1 cellular context compared by ENCODE assay signal in the genomic region with DNA sequence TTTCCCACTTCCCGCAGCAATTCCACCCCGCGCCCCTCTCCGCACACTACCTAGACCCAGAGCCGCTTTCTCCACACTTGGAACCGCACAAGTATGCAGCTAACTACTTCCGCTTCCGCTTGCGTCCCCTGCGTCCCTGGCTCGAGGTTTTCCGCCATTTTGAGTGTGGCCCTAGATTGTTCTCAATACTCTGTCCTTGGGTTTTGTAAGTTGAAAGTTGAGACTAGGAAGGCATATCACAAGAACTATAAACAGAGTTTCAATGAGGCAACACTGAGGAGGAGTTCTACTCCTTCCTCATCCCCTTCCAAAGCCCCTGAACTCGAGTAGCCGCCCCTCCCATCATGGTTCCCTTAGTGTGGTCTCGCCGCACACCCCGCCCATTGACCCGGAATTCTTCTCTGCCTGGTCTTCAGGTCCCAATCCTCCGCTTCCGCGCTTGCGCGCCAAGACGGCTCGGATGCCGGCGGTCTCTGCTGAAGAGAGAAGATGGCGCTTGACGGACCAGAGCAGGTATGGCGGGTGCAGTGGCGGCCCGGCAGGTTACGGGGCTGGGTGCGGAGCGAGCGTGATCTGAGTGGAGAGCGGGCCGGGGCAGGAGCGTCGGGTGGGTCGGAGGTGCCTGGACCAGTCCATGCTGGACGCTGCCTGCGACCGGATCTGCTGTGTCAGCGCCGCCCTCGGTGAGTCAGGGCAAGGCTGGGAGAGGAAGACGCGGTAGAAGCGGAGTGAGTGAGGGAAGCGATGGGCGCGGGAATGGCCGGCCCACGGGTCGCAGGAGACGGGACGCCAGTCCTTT.
TF ChIP-seq lines count a peak whose summit lies in the region.

A gene with protein sequence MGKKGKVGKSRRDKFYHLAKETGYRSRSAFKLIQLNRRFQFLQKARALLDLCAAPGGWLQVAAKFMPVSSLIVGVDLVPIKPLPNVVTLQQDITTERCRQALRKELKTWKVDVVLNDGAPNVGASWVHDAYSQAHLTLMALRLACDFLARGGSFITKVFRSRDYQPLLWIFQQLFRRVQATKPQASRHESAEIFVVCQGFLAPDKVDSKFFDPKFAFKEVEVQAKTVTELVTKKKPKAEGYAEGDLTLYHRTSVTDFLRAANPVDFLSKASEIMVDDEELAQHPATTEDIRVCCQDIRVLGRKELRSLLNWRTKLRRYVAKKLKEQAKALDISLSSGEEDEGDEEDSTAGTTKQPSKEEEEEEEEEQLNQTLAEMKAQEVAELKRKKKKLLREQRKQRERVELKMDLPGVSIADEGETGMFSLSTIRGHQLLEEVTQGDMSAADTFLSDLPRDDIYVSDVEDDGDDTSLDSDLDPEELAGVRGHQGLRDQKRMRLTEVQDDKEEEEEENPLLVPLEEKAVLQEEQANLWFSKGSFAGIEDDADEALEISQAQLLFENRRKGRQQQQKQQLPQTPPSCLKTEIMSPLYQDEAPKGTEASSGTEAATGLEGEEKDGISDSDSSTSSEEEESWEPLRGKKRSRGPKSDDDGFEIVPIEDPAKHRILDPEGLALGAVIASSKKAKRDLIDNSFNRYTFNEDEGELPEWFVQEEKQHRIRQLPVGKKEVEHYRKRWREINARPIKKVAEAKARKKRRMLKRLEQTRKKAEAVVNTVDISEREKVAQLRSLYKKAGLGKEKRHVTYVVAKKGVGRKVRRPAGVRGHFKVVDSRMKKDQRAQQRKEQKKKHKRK (minus strand): TSS at position 662 of the 799 bp plus-strand sequence. CDS start 761 bp downstream, outside the sequence.
Gene PSMC5 (plus strand): TSS at position 430 of the 799 bp plus-strand sequence. CDS start 60 bp downstream, at position 490.

TF ChIP-seq in HepG2, 621 proteins besides CTCF, POLR2A, EP300 and RAD21 (continued from another document and continues in another):
- TF ChIP-seq, protein P1, sequence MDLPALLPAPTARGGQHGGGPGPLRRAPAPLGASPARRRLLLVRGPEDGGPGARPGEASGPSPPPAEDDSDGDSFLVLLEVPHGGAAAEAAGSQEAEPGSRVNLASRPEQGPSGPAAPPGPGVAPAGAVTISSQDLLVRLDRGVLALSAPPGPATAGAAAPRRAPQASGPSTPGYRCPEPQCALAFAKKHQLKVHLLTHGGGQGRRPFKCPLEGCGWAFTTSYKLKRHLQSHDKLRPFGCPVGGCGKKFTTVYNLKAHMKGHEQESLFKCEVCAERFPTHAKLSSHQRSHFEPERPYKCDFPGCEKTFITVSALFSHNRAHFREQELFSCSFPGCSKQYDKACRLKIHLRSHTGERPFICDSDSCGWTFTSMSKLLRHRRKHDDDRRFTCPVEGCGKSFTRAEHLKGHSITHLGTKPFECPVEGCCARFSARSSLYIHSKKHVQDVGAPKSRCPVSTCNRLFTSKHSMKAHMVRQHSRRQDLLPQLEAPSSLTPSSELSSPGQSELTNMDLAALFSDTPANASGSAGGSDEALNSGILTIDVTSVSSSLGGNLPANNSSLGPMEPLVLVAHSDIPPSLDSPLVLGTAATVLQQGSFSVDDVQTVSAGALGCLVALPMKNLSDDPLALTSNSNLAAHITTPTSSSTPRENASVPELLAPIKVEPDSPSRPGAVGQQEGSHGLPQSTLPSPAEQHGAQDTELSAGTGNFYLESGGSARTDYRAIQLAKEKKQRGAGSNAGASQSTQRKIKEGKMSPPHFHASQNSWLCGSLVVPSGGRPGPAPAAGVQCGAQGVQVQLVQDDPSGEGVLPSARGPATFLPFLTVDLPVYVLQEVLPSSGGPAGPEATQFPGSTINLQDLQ (CRISPR knock-in tag; IDR thresholded peaks at IDR 0.05) = peak; percentile 77; the same call in 1 of the 2 replicates
- peak; percentile 78 for TF ChIP-seq ZFX (CRISPR knock-in tag; IDR thresholded peaks at IDR 0.05; ENCODE audit: low read depth)
- 0 out of 2 replicates have a peak, but pooled peaks have one; percentile 69 for TF ChIP-seq RELA (CRISPR knock-in tag; IDR thresholded peaks at IDR 0.05)
- TF ChIP-seq ZSCAN9 (CRISPR knock-in tag; IDR thresholded peaks at IDR 0.05; ENCODE audit: borderline replicate concordance) = peak; percentile 57; the same call in 1 of the 2 replicates
- TF ChIP-seq BHLHE40 (IDR thresholded peaks at IDR 0.05; ENCODE audit: low read length) = no peak
- TF ChIP-seq, protein P2, sequence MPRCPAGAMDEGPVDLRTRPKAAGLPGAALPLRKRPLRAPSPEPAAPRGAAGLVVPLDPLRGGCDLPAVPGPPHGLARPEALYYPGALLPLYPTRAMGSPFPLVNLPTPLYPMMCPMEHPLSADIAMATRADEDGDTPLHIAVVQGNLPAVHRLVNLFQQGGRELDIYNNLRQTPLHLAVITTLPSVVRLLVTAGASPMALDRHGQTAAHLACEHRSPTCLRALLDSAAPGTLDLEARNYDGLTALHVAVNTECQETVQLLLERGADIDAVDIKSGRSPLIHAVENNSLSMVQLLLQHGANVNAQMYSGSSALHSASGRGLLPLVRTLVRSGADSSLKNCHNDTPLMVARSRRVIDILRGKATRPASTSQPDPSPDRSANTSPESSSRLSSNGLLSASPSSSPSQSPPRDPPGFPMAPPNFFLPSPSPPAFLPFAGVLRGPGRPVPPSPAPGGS (CRISPR knock-in tag; IDR thresholded peaks at IDR 0.05) = peak; percentile 94
- TF ChIP-seq, protein P3, sequence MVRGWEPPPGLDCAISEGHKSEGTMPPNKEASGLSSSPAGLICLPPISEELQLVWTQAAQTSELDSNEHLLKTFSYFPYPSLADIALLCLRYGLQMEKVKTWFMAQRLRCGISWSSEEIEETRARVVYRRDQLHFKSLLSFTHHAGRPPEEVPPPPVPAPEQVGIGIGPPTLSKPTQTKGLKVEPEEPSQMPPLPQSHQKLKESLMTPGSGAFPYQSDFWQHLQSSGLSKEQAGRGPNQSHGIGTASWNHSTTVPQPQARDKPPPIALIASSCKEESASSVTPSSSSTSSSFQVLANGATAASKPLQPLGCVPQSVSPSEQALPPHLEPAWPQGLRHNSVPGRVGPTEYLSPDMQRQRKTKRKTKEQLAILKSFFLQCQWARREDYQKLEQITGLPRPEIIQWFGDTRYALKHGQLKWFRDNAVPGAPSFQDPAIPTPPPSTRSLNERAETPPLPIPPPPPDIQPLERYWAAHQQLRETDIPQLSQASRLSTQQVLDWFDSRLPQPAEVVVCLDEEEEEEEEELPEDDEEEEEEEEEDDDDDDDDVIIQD (CRISPR knock-in tag; IDR thresholded peaks at IDR 0.05; ENCODE audit: low read depth) = peak; percentile 9; the same call in 1 of the 2 replicates
- 0 out of 2 replicates have a peak, but pooled peaks have one; percentile 85 for TF ChIP-seq ZNF33A (CRISPR knock-in tag; IDR thresholded peaks at IDR 0.05; ENCODE audit: borderline replicate concordance)
- peak; percentile 91 for TF ChIP-seq NFRKB (IDR thresholded peaks at IDR 0.05)
- TF ChIP-seq MTA1 (CRISPR knock-in tag; IDR thresholded peaks at IDR 0.05; ENCODE audit: borderline replicate concordance) = peak; percentile 91; the same call in 1 of the 2 replicates
- peak; percentile 94; the same call in 1 of the 2 replicates for TF ChIP-seq ZNF563 (CRISPR knock-in tag; IDR thresholded peaks at IDR 0.05)
- TF ChIP-seq, protein P4, sequence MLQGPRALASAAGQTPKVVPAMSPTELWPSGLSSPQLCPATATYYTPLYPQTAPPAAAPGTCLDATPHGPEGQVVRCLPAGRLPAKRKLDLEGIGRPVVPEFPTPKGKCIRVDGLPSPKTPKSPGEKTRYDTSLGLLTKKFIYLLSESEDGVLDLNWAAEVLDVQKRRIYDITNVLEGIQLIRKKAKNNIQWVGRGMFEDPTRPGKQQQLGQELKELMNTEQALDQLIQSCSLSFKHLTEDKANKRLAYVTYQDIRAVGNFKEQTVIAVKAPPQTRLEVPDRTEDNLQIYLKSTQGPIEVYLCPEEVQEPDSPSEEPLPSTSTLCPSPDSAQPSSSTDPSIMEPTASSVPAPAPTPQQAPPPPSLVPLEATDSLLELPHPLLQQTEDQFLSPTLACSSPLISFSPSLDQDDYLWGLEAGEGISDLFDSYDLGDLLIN (CRISPR knock-in tag; IDR thresholded peaks at IDR 0.05; ENCODE audit: borderline replicate concordance) = peak; percentile 87; the same call in 1 of the 2 replicates
- TF ChIP-seq, protein P5, sequence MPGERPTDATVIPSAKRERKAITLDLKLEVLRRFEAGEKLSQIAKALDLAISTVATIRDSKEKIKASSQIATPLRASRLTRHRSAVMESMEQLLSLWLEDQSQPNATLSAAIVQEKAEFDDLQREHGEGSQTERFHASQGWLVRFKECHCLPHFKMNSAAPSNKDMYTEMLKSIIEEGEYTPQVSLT (CRISPR knock-in tag; IDR thresholded peaks at IDR 0.05; ENCODE audit: borderline replicate concordance, low read depth) = no peak; the same call in 1 of the 2 replicates
- TF ChIP-seq, protein P6, sequence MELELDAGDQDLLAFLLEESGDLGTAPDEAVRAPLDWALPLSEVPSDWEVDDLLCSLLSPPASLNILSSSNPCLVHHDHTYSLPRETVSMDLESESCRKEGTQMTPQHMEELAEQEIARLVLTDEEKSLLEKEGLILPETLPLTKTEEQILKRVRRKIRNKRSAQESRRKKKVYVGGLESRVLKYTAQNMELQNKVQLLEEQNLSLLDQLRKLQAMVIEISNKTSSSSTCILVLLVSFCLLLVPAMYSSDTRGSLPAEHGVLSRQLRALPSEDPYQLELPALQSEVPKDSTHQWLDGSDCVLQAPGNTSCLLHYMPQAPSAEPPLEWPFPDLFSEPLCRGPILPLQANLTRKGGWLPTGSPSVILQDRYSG (CRISPR knock-in tag; IDR thresholded peaks at IDR 0.05) = 0 out of 2 replicates have a peak, but pooled peaks have one; percentile 65
- no peak; the same call in 1 of the 2 replicates for TF ChIP-seq SAFB2 (CRISPR knock-in tag; IDR thresholded peaks at IDR 0.05; ENCODE audit: borderline replicate concordance, low read depth)
- TF ChIP-seq HNF4G (IDR thresholded peaks at IDR 0.05; ENCODE audit: borderline replicate concordance, low read depth, low read length) = 0 out of 2 replicates have a peak, but pooled peaks have one; percentile 3
- TF ChIP-seq HNF4G (CRISPR knock-in tag; IDR thresholded peaks at IDR 0.05; ENCODE audit: borderline replicate concordance, low read depth) = no peak
- peak; percentile 88 for TF ChIP-seq HCFC1 (IDR thresholded peaks at IDR 0.05; ENCODE audit: low read depth, low read length)
- peak; percentile 32; the same call in 1 of the 2 replicates for TF ChIP-seq EED (CRISPR knock-in tag; IDR thresholded peaks at IDR 0.05)
- peak; percentile 95; the same call in 1 of the 2 replicates for TF ChIP-seq ZNF558 (CRISPR knock-in tag; IDR thresholded peaks at IDR 0.05; ENCODE audit: borderline replicate concordance)
- 0 out of 2 replicates have a peak, but pooled peaks have one; percentile 13 for TF ChIP-seq HNRNPL (IDR thresholded peaks at IDR 0.05; ENCODE audit: low read depth, low read length)
- TF ChIP-seq, protein P7, sequence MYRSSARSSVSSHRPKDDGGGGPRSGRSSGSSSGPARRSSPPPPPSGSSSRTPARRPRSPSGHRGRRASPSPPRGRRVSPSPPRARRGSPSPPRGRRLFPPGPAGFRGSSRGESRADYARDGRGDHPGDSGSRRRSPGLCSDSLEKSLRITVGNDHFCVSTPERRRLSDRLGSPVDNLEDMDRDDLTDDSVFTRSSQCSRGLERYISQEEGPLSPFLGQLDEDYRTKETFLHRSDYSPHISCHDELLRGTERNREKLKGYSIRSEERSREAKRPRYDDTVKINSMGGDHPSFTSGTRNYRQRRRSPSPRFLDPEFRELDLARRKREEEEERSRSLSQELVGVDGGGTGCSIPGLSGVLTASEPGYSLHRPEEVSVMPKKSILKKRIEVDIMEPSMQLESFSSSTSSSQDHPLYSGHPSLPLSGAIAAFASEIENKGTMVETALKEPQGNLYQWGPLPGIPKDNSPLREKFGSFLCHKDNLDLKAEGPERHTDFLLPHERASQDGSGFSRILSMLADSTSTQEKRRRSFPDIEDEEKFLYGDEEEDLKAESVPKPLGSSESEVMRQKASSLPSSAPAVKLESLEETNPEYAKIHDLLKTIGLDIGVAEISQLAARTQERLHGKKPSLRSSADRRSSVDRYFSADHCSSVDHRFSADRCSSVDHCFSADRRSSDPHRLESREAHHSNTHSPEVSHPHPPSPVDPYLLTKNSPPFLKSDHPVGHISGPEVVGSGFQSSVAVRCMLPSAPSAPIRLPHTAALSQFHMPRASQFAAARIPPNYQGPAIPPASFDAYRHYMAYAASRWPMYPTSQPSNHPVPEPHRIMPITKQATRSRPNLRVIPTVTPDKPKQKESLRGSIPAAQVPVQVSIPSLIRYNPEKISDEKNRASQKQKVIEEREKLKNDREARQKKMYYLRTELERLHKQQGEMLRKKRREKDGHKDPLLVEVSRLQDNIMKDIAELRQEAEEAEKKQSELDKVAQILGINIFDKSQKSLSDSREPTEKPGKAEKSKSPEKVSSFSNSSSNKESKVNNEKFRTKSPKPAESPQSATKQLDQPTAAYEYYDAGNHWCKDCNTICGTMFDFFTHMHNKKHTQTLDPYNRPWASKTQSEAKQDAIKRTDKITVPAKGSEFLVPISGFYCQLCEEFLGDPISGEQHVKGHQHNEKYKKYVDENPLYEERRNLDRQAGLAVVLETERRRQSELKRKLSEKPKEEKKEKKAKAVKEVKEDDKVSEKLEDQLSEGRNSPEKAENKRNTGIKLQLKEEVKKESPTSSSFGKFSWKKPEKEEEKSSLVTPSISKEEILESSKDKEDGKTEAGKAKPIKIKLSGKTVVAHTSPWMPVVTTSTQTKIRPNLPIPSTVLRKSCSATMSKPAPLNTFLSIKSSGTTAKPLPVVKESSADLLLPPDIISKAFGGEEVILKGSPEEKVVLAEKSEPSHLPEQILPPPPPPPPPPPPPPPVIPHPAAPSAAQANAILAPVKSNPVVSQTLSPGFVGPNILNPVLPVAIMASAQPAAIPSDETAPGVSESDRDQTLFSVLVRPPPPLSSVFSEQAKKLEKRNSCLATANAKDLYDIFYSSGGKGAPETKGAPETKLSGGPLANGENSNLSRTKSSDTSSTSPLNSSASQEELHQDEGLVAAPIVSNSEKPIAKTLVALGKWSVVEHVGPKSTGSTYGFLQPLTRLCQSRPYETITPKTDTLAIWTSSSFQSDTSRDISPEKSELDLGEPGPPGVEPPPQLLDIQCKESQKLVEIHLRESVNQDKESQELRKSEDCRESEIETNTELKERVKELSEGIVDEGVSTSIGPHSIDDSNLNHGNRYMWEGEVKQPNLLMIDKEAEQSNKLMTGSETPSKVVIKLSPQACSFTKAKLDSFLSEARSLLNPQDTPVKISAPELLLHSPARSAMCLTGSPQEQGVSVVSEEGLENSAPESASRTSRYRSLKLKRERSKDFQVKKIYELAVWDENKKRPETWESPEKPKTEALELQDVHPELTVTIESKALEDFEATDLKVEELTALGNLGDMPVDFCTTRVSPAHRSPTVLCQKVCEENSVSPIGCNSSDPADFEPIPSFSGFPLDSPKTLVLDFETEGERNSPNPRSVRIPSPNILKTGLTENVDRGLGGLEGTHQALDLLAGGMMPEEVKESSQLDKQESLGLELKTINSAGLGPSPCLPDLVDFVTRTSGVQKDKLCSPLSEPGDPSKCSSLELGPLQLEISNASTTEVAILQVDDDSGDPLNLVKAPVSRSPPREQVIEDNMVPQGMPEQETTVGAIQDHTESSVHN (CRISPR knock-in tag; IDR thresholded peaks at IDR 0.05) = peak; percentile 91
- TF ChIP-seq ZNF350 (CRISPR knock-in tag; IDR thresholded peaks at IDR 0.05; ENCODE audit: borderline replicate concordance, low read depth) = peak; percentile 78
- peak; percentile 91; the same call in 1 of the 2 replicates for TF ChIP-seq ZNF552 (CRISPR knock-in tag; IDR thresholded peaks at IDR 0.05; ENCODE audit: borderline replicate concordance)
- peak; percentile 96 for TF ChIP-seq ZSCAN29 (CRISPR knock-in tag; conservative IDR thresholded peaks at IDR 0.05)
- TF ChIP-seq SIN3B (IDR thresholded peaks at IDR 0.05; ENCODE audit: low read length) = peak; percentile 52
